ENCODE assay signal across 22 cellular contexts in the genomic region with DNA sequence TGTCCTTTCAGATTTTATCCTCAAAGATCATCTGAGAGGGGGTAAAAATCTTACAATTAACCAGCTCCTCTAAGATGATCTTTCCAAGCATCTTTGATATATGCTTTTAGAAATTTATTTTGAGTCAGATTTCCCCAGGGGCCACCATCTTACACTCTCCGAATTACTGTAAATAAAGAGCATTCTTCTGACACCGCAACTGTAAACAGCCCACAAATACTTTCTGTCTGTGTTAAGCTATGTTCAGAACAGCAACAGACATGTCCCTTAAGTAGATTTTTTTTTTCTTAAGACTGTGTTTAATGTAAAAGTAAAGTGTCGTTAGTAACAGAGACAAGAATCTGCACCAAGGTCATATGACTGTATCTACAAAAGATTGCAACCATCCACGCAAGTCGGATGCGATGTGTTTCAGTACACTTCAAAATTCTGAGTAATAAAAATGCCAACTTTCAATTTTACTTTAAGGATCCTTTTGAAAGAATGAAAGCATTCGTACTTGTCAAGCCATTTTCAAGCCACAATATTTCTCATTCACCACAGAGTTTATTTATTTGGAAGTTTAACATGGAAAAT.
DNase-seq lines count a peak whose midpoint lies in the region; ATAC-seq, FAIRE-seq and TF ChIP-seq lines count a peak whose summit lies in the region.
"Had no signal": no experiment of that assay in that cellular context is flagged by ENCODE, and none has a peak within 500 bp of the region (broad histone marks: within the 10 kb centered on the region; RNA-seq: fewer than 3 reads in every experiment).

No MANE protein-coding gene starts in this region.

- H3K4me3 Mint-ChIP-seq in activated CD4-positive, alpha-beta T cell treated with anti-CD3 and anti-CD28 coated beads for 36 hours = peak overlapping the region; percentile 73
- H3K4me3 Mint-ChIP-seq in activated CD4-positive, alpha-beta memory T cell treated with anti-CD3 and anti-CD28 coated beads for 36 hours = peak overlapping the region; percentile 67
- H3K4me3 Mint-ChIP-seq in activated naive CD8-positive, alpha-beta T cell treated with anti-CD3 and anti-CD28 coated beads, Interleukin-2, amount 50 U/mL, for 24 hours = peak overlapping the region; percentile 57
- H3K4me3 Mint-ChIP-seq: GM23338, nephron progenitor cell had no signal

- TF ChIP-seq CTCF in A549 (IDR thresholded peaks at IDR 0.05) (no peak), dorsolateral prefrontal cortex (IDR thresholded peaks at IDR 0.05 in 54 of 56, conservative IDR thresholded peaks at IDR 0.05 in 2 of 56; ENCODE audit: low read depth in 1 of 56, partially characterized antibody in 56 of 56) (no peak)

- H3K4me1 Mint-ChIP-seq in activated CD4-positive, alpha-beta T cell treated with anti-CD3 and anti-CD28 coated beads for 36 hours = peaks cover 35% of the 10 kb centered on the region
- H3K4me1 Mint-ChIP-seq in activated CD4-positive, alpha-beta memory T cell treated with anti-CD3 and anti-CD28 coated beads for 36 hours (ENCODE audit: low read depth) = peaks cover 15% of the 10 kb centered on the region
- H3K4me1 Mint-ChIP-seq in activated naive CD8-positive, alpha-beta T cell treated with anti-CD3 and anti-CD28 coated beads, Interleukin-2, amount 50 U/mL, for 24 hours = peaks cover 21% of the 10 kb centered on the region

- H3K4me1 ChIP-seq in A549 = no peaks in the 10 kb centered on the region
- H3K4me1 ChIP-seq: gastrocnemius medialis, spleen, tibial nerve had no signal

- 22% methylated on average over 7 of the region's 7 CpGs for WGBS in A549 (ENCODE audit: missing lambda C conversion rate)

- no peaks in the 10 kb centered on the region for H3K9me3 Mint-ChIP-seq in activated CD4-positive, alpha-beta T cell treated with anti-CD3 and anti-CD28 coated beads for 36 hours (ENCODE audit: low read depth)
- H3K9me3 Mint-ChIP-seq in activated CD4-positive, alpha-beta memory T cell treated with anti-CD3 and anti-CD28 coated beads for 36 hours = no peaks in the 10 kb centered on the region
- H3K9me3 Mint-ChIP-seq in activated naive CD8-positive, alpha-beta T cell treated with anti-CD3 and anti-CD28 coated beads, Interleukin-2, amount 50 U/mL, for 24 hours = no peaks in the 10 kb centered on the region
- H3K9me3 Mint-ChIP-seq: nephron progenitor cell had no signal

- H3K4me3 ChIP-seq in A549 = no peak overlapping the region
- H3K4me3 ChIP-seq in dorsolateral prefrontal cortex = no peak overlapping the region
- H3K4me3 ChIP-seq: cardiac muscle cell, coronary artery, esophagus squamous epithelium, gastrocnemius medialis, GM23338, ovary, spleen, stomach, tibial nerve had no signal

- POLR2A ChIA-PET in activated CD4-positive, alpha-beta T cell treated with anti-CD3 and anti-CD28 coated beads for 36 hours (lab: Charles Lee) = interaction anchor here (0.6 to 1.6 kb wide), 4 partner anchors 120 to 544 kb away, joined by 3 to 6 read pairs (median 4); no protein-coding TSS in a partner anchor
- POLR2A ChIA-PET in A549 (lab: Yijun Ruan, JAX) = no interaction called here
- POLR2A ChIA-PET in activated CD4-positive, alpha-beta memory T cell treated with anti-CD3 and anti-CD28 coated beads for 36 hours (lab: Charles Lee) = interaction anchor here (0.6 kb wide), 2 partner anchors 208 to 948 kb away, joined by 3 read pairs; no protein-coding TSS in a partner anchor

- no peaks in the 10 kb centered on the region for H3K36me3 Mint-ChIP-seq in activated CD4-positive, alpha-beta T cell treated with anti-CD3 and anti-CD28 coated beads for 36 hours (ENCODE audit: low read depth)
- H3K36me3 Mint-ChIP-seq in activated CD4-positive, alpha-beta memory T cell treated with anti-CD3 and anti-CD28 coated beads for 36 hours = no peaks in the 10 kb centered on the region
- H3K36me3 Mint-ChIP-seq in activated naive CD8-positive, alpha-beta T cell treated with anti-CD3 and anti-CD28 coated beads, Interleukin-2, amount 50 U/mL, for 24 hours (ENCODE audit: low read depth) = no peaks in the 10 kb centered on the region
- H3K36me3 Mint-ChIP-seq: CD4-positive, CD25-positive, alpha-beta regulatory T cell had no signal

- TF ChIP-seq EP300 in A549 (IDR thresholded peaks at IDR 0.05) = no peak

- CTCF ChIA-PET in activated CD4-positive, alpha-beta T cell treated with anti-CD3 and anti-CD28 coated beads for 36 hours (lab: Charles Lee) = interaction anchor here (0.6 to 3.1 kb wide), 38 partner anchors 12 to 1558 kb away, joined by 3 to 37 read pairs (median 4); no protein-coding TSS in a partner anchor
- CTCF ChIA-PET in A549 (lab: Yijun Ruan, JAX) = interaction anchor here (1.4 to 2.3 kb wide), 3 partner anchors 88 to 430 kb away, joined by 4 to 15 read pairs (median 11); no protein-coding TSS in a partner anchor
- CTCF ChIA-PET in activated CD4-positive, alpha-beta memory T cell treated with anti-CD3 and anti-CD28 coated beads for 36 hours (lab: Charles Lee) = interaction anchor here (0.8 to 2.0 kb wide), 11 partner anchors 22 to 624 kb away, joined by 3 to 33 read pairs (median 3); no protein-coding TSS in a partner anchor

- peaks cover 9% of the 10 kb centered on the region for H3K27me3 Mint-ChIP-seq in activated CD4-positive, alpha-beta T cell treated with anti-CD3 and anti-CD28 coated beads for 36 hours
- H3K27me3 Mint-ChIP-seq in activated CD4-positive, alpha-beta memory T cell treated with anti-CD3 and anti-CD28 coated beads for 36 hours = peaks cover 23% of the 10 kb centered on the region
- peaks cover 18% of the 10 kb centered on the region for H3K27me3 Mint-ChIP-seq in activated naive CD8-positive, alpha-beta T cell treated with anti-CD3 and anti-CD28 coated beads, Interleukin-2, amount 50 U/mL, for 24 hours

- TF ChIP-seq POLR2A in A549 (IDR thresholded peaks at IDR 0.05; ENCODE audit: low read length) = no peak

- peak overlapping the region; percentile 25; the same call in 2 of the 3 replicates for H3K4me2 ChIP-seq in A549
- H3K4me2 ChIP-seq: GM23338 had no signal

- ATAC-seq in activated CD4-positive, alpha-beta T cell treated with anti-CD3 and anti-CD28 coated beads for 36 hours = peak; percentile 82
- no peak for ATAC-seq in A549
- peak; percentile 49 for ATAC-seq in activated naive CD8-positive, alpha-beta T cell treated with anti-CD3 and anti-CD28 coated beads, Interleukin-2, amount 50 U/mL, for 24 hours
- ATAC-seq in GM18520 (IDR thresholded peaks at IDR 0.05; ENCODE audit: unreplicated experiment) = no peak
- ATAC-seq: gastrocnemius medialis, left ventricle myocardium superior had no signal

- no peaks in the 10 kb centered on the region for H3K9me3 ChIP-seq in A549
- H3K9me3 ChIP-seq: esophagus squamous epithelium, gastrocnemius medialis, ovary, spleen, stomach, tibial nerve had no signal

- peak overlapping the region; percentile 96 for H3K27ac Mint-ChIP-seq in activated CD4-positive, alpha-beta T cell treated with anti-CD3 and anti-CD28 coated beads for 36 hours
- H3K27ac Mint-ChIP-seq in activated CD4-positive, alpha-beta memory T cell treated with anti-CD3 and anti-CD28 coated beads for 36 hours = peak overlapping the region; percentile 29
- H3K27ac Mint-ChIP-seq in activated naive CD8-positive, alpha-beta T cell treated with anti-CD3 and anti-CD28 coated beads, Interleukin-2, amount 50 U/mL, for 24 hours = no peak overlapping the region
- H3K27ac Mint-ChIP-seq: CD4-positive, CD25-positive, alpha-beta regulatory T cell; nephron progenitor cell had no signal

- intact Hi-C loops in activated CD4-positive, alpha-beta T cell treated with anti-CD3 and anti-CD28 coated beads for 36 hours (cut with DNase I, micrococcal nuclease) = loop anchor here (1.0 to 10.0 kb wide), 15 partner anchors 119 to 1095 kb away; no protein-coding TSS in a partner anchor
- intact Hi-C loops in activated CD4-positive, alpha-beta memory T cell treated with anti-CD3 and anti-CD28 coated beads for 36 hours (cut with micrococcal nuclease) = loop anchor here (1.0 to 10.0 kb wide), 5 partner anchors 158 to 565 kb away; partner anchors contain the start of genes KCNH8 and SATB1
- intact Hi-C loops in dorsolateral prefrontal cortex (cut with DNase I) = loop anchor here (2.0 to 10.0 kb wide), 4 partner anchors 102 to 545 kb away; no protein-coding TSS in a partner anchor

- no peak for FAIRE-seq in A549 (lab: Jason Lieb, UNC)

- no peak overlapping the region for H3K27ac ChIP-seq in A549
- H3K27ac ChIP-seq in dorsolateral prefrontal cortex = peak overlapping the region in 1 of 59 donors; percentile 11
- H3K27ac ChIP-seq: cardiac muscle cell, coronary artery, esophagus squamous epithelium, gastrocnemius medialis, ovary, spleen, stomach, tibial nerve had no signal

- TF ChIP-seq RAD21 in A549 (conservative IDR thresholded peaks at IDR 0.05 in 1 of 2, IDR thresholded peaks at IDR 0.05 in 1 of 2) = no peak

- no peaks in the 10 kb centered on the region for H3K27me3 ChIP-seq in dorsolateral prefrontal cortex
- H3K27me3 ChIP-seq: cardiac muscle cell, esophagus squamous epithelium, gastrocnemius medialis, ovary, spleen, stomach, tibial nerve had no signal

- peak; percentile 48 for DNase-seq in activated CD4-positive, alpha-beta T cell treated with anti-CD3 and anti-CD28 coated beads for 36 hours
- DNase-seq in activated CD4-positive, alpha-beta T cell treated with anti-CD3 and anti-CD28 coated beads for 4 hours = no peak
- DNase-seq in A549 (ENCODE audit: low read depth in 1 of 2, low spot score in 1 of 2) = no peak
- DNase-seq in activated CD4-positive, alpha-beta memory T cell treated with anti-CD3 and anti-CD28 coated beads for 36 hours = peak; percentile 24
- no peak for DNase-seq in activated naive CD8-positive, alpha-beta T cell treated with anti-CD3 and anti-CD28 coated beads, Interleukin-2, amount 50 U/mL, for 24 hours
- DNase-seq in activated CD4-positive, CD25-positive, alpha-beta regulatory T cell (lab: John Stamatoyannopoulos, UW) = no peak
- DNase-seq in dorsolateral prefrontal cortex = no peak
- DNase-seq: activated effector memory CD4-positive, alpha-beta T cell treated with anti-CD3 and anti-CD28 coated beads, Interleukin-2, amount 50 U/mL, for 16 hours; aorta; esophagus squamous epithelium; gastrocnemius medialis; left ventricle myocardium superior; nephron progenitor cell; ovary; spleen; stomach had no signal

TF ChIP-seq in A549, 52 proteins besides CTCF, POLR2A, EP300 and RAD21:
- TF ChIP-seq HOXA7 (CRISPR knock-in tag; IDR thresholded peaks at IDR 0.05) (no peak), ATOH8 (CRISPR knock-in tag; IDR thresholded peaks at IDR 0.05; ENCODE audit: low read depth) (no peak)

Comparison
In these comparisons a context has a peak if more than half of its experiments do, and no peak if none do; other contexts are left out.
1. DNase-seq: peak in activated CD4-positive, alpha-beta T cell treated with anti-CD3 and anti-CD28 coated beads for 36 hours (single experiment) and activated CD4-positive, alpha-beta memory T cell treated with anti-CD3 and anti-CD28 coated beads for 36 hours (single experiment); none in activated CD4-positive, alpha-beta T cell treated with anti-CD3 and anti-CD28 coated beads for 4 hours (0 of 2), A549 (0 of 2), activated naive CD8-positive, alpha-beta T cell treated with anti-CD3 and anti-CD28 coated beads, Interleukin-2, amount 50 U/mL, for 24 hours (single experiment), activated CD4-positive, CD25-positive, alpha-beta regulatory T cell (0 of 4) and dorsolateral prefrontal cortex (0 of 10).
2. ATAC-seq: peak in activated CD4-positive, alpha-beta T cell treated with anti-CD3 and anti-CD28 coated beads for 36 hours (single experiment) and activated naive CD8-positive, alpha-beta T cell treated with anti-CD3 and anti-CD28 coated beads, Interleukin-2, amount 50 U/mL, for 24 hours (single experiment); none in A549 (0 of 2) and GM18520 (single experiment).
3. Peak in every context shown above with its lines, with median percentiles within 50 percentile points of each other: H3K4me3 Mint-ChIP-seq.